26 cellular contexts compared by ENCODE assay signal in the genomic region with DNA sequence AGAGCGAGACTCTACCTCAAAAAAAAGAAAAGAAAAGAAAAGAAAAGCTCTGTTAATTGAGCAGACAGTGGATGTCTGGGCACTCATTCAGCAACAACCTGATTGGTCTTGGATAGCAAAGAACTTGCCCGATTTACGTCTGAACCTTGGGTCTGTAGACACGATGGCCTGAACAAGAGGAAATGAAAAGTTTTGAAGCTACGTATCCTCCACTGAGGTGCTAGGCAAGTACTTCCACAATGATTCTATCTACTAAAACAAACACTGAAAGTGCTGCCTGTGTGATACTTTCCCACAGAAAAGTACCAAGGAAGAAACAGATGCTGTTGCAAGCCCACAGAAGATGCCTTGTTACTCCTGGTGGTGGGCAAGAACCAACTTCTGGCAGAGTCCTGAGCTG. TPM values are rescaled to one million over a fixed set of nuclear protein-coding genes. Genes with fewer than 3 reads are reported as not detected.
"Had no signal": no experiment of that assay in that cellular context is flagged by ENCODE, and none has a peak within 500 bp of the region (broad histone marks: within the 10 kb centered on the region; RNA-seq: fewer than 3 reads in every experiment).

No MANE protein-coding gene starts in this region.

- H3K4me3 ChIP-seq: coronary artery, esophagus squamous epithelium, gastroesophageal sphincter, heart left ventricle, mucosa of descending colon, testis had no signal

- DNase-seq: activated B cell treated with CpG ODN at 0.5 μM for 24 hours; activated CD4-positive, alpha-beta T cell treated with anti-CD3 and anti-CD28 coated beads for 4 hours; activated CD4-positive, alpha-beta T cell treated with anti-CD3 and anti-CD28 coated beads, Interleukin-2, amount 50 U/mL, for 48 hours; activated effector memory CD4-positive, alpha-beta T cell treated with Interleukin-2 at 50 U/mL for 16 hours; activated naive CD4-positive, alpha-beta T cell treated with anti-CD3 and anti-CD28 coated beads for 36 hours; activated T-cell treated with anti-CD3 and anti-CD28 coated beads, Interleukin-2, amount 50 U/mL, for 72 hours; amygdala; cerebellar nuclear complex; endodermal cell; esophagus squamous epithelium; islet precursor cell; left cardiac atrium; mesendoderm; mucosa of descending colon; nephron progenitor cell; occipital lobe; small intestine; stimulated activated CD4-positive, alpha-beta T cell treated with anti-CD3 and anti-CD28 coated beads, Interleukin-2, amount 100 ng/mL, for 24 hours; testis had no signal

- H3K4me3 Mint-ChIP-seq: activated B cell treated with CpG ODN at 0.5 μM for 24 hours; activated naive CD4-positive, alpha-beta T cell treated with anti-CD3 and anti-CD28 coated beads for 36 hours; activated T-cell treated with anti-CD3 and anti-CD28 coated beads, Interleukin-2, amount 50 U/mL, for 72 hours; endodermal cell; nephron progenitor cell; stimulated activated memory B cell treated with anti-CD40 and anti-IgM and Interleukin-4, amounts not matched to agents 10 μg/mL and 1 μg/mL and 100 μg/mL, for 72 hours; type B pancreatic cell had no signal

- H3K4me1 ChIP-seq: esophagus squamous epithelium, testis had no signal

- FAIRE-seq: small intestine had no signal

- H3K9me3 ChIP-seq: esophagus squamous epithelium, gastroesophageal sphincter, heart left ventricle, mucosa of descending colon, testis had no signal

- ATAC-seq: activated T-cell treated with anti-CD3 and anti-CD28 coated beads, Interleukin-2, amount 50 U/mL, for 72 hours; gastroesophageal sphincter; left cardiac atrium; mucosa of descending colon; sciatic nerve; stimulated activated memory B cell treated with anti-CD40 and anti-IgM and Interleukin-4, amounts not matched to agents 10 μg/mL and 1 μg/mL and 100 μg/mL, for 72 hours had no signal

- H3K27me3 ChIP-seq: esophagus squamous epithelium, gastroesophageal sphincter, heart left ventricle, testis had no signal

- H3K9me3 Mint-ChIP-seq: activated B cell treated with CpG ODN at 0.5 μM for 24 hours; activated naive CD4-positive, alpha-beta T cell treated with anti-CD3 and anti-CD28 coated beads for 36 hours; activated T-cell treated with anti-CD3 and anti-CD28 coated beads, Interleukin-2, amount 50 U/mL, for 72 hours; endodermal cell; stimulated activated memory B cell treated with anti-CD40 and anti-IgM and Interleukin-4, amounts not matched to agents 10 μg/mL and 1 μg/mL and 100 μg/mL, for 72 hours; type B pancreatic cell had no signal

- H3K27ac ChIP-seq: coronary artery, esophagus squamous epithelium, testis had no signal

- H3K27ac Mint-ChIP-seq: activated B cell treated with CpG ODN at 0.5 μM for 24 hours; activated naive CD4-positive, alpha-beta T cell treated with anti-CD3 and anti-CD28 coated beads for 36 hours; activated T-cell treated with anti-CD3 and anti-CD28 coated beads, Interleukin-2, amount 50 U/mL, for 72 hours; endodermal cell; nephron progenitor cell; stimulated activated memory B cell treated with anti-CD40 and anti-IgM and Interleukin-4, amounts not matched to agents 10 μg/mL and 1 μg/mL and 100 μg/mL, for 72 hours; type B pancreatic cell had no signal

- H3K27me3 Mint-ChIP-seq: activated B cell treated with CpG ODN at 0.5 μM for 24 hours; stimulated activated memory B cell treated with anti-CD40 and anti-IgM and Interleukin-4, amounts not matched to agents 10 μg/mL and 1 μg/mL and 100 μg/mL, for 72 hours; type B pancreatic cell had no signal

- H3K4me1 Mint-ChIP-seq: activated B cell treated with CpG ODN at 0.5 μM for 24 hours, endodermal cell, nephron progenitor cell had no signal

RNA-seq across cellular contexts. Expression of gene MUSTN1, which starts 21.8 kb away (rescaled TPM):
- total RNA-seq: occipital lobe, renal cortical epithelial cell had no signal
